In genomic region chr4:122901621-122902020, GRCh38 we compare ENCODE assay signal across 21 cellular contexts.
"Had no signal": no experiment of that assay in that cellular context is flagged by ENCODE, and none has a peak within 500 bp of the region (broad histone marks: within the 10 kb centered on the region; RNA-seq: fewer than 3 reads in every experiment).

No MANE protein-coding gene starts in this region.

- H3K27me3 Mint-ChIP-seq: activated naive CD8-positive, alpha-beta T cell had no signal

- DNase-seq: activated CD4-positive, alpha-beta T cell treated with anti-CD3 and anti-CD28 coated beads for 4 hours; activated CD4-positive, alpha-beta T cell treated with anti-CD3 and anti-CD28 coated beads, Interleukin-2, amount 50 U/mL, for 48 hours; activated CD8-positive, alpha-beta memory T cell treated with anti-CD3 and anti-CD28 coated beads for 24 hours; activated gamma-delta T cell; activated naive CD4-positive, alpha-beta T cell treated with anti-CD3 and anti-CD28 coated beads for 36 hours; activated T-cell treated with anti-CD3 and anti-CD28 coated beads, Interleukin-2, amount 50 U/mL, for 4 hours; cerebellar nuclear complex; Kasumi-1; NCI-H1048; NCI-H1417; NCI-H1930; NCI-H2171; NCI-H2227 treated with DMSO at 0.1 percent for 48 hours; NCI-H510A; NCI-H526 treated with DMSO at 0.1 percent for 48 hours; NCI-H82; Right ventricle myocardium superior; RPMI8226 had no signal

- H3K4me3 Mint-ChIP-seq: activated naive CD4-positive, alpha-beta T cell treated with anti-CD3 and anti-CD28 coated beads for 36 hours; activated naive CD8-positive, alpha-beta T cell; activated T-cell treated with anti-CD3 and anti-CD28 coated beads, Interleukin-2, amount 50 U/mL, for 4 hours; T-helper 1 cell treated with Interleukin-12 subunit alpha and Interleukin-12 subunit beta and Interleukin-4 antibody, amounts not matched to agents 30 μg/mL and 1 μg/mL, for 36 hours had no signal

- H3K4me3 ChIP-seq: SJSA1 had no signal

- H3K27me3 ChIP-seq: SJSA1 had no signal

- H3K27ac ChIP-seq: SJSA1 had no signal

- H3K9me3 Mint-ChIP-seq: activated naive CD4-positive, alpha-beta T cell treated with anti-CD3 and anti-CD28 coated beads for 36 hours; activated T-cell treated with anti-CD3 and anti-CD28 coated beads, Interleukin-2, amount 50 U/mL, for 4 hours; T-helper 1 cell treated with Interleukin-12 subunit alpha and Interleukin-12 subunit beta and Interleukin-4 antibody, amounts not matched to agents 30 μg/mL and 1 μg/mL, for 36 hours had no signal

- H3K9me3 ChIP-seq: SJSA1 had no signal

- H3K27ac Mint-ChIP-seq: activated naive CD4-positive, alpha-beta T cell treated with anti-CD3 and anti-CD28 coated beads for 36 hours; activated naive CD8-positive, alpha-beta T cell; T-helper 1 cell treated with Interleukin-12 subunit alpha and Interleukin-12 subunit beta and Interleukin-4 antibody, amounts not matched to agents 30 μg/mL and 1 μg/mL, for 36 hours had no signal
